In genomic region chr3:113514265-113514769, GRCh38 we compare ENCODE assay signal across 2 cellular contexts.
TF ChIP-seq lines count a peak whose summit lies in the region.

No MANE protein-coding gene starts in this region.

TF ChIP-seq in HEK293, 187 proteins besides CTCF, POLR2A, EP300 and RAD21 (continued from another document):
- TF ChIP-seq PATZ1 (tag by site-specific recombination; IDR thresholded peaks at IDR 0.05) (0 out of 2 replicates have a peak, but pooled peaks have one; percentile 20), ZNF664 (tag by site-specific recombination; IDR thresholded peaks at IDR 0.05) (no peak), ZNF266 (tag by site-specific recombination; IDR thresholded peaks at IDR 0.05; ENCODE audit: low read depth) (no peak), ZNF624 (tag by site-specific recombination; IDR thresholded peaks at IDR 0.05) (no peak)

TF ChIP-seq in WTC11, 78 proteins besides CTCF, POLR2A, EP300 and RAD21 (continued from another document):
- TF ChIP-seq, protein P1, sequence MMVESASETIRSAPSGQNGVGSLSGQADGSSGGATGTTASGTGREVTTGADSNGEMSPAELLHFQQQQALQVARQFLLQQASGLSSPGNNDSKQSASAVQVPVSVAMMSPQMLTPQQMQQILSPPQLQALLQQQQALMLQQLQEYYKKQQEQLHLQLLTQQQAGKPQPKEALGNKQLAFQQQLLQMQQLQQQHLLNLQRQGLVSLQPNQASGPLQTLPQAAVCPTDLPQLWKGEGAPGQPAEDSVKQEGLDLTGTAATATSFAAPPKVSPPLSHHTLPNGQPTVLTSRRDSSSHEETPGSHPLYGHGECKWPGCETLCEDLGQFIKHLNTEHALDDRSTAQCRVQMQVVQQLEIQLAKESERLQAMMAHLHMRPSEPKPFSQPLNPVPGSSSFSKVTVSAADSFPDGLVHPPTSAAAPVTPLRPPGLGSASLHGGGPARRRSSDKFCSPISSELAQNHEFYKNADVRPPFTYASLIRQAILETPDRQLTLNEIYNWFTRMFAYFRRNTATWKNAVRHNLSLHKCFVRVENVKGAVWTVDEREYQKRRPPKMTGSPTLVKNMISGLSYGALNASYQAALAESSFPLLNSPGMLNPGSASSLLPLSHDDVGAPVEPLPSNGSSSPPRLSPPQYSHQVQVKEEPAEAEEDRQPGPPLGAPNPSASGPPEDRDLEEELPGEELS (CRISPR knock-in tag; IDR thresholded peaks at IDR 0.05) = no peak
- TF ChIP-seq, protein P2, sequence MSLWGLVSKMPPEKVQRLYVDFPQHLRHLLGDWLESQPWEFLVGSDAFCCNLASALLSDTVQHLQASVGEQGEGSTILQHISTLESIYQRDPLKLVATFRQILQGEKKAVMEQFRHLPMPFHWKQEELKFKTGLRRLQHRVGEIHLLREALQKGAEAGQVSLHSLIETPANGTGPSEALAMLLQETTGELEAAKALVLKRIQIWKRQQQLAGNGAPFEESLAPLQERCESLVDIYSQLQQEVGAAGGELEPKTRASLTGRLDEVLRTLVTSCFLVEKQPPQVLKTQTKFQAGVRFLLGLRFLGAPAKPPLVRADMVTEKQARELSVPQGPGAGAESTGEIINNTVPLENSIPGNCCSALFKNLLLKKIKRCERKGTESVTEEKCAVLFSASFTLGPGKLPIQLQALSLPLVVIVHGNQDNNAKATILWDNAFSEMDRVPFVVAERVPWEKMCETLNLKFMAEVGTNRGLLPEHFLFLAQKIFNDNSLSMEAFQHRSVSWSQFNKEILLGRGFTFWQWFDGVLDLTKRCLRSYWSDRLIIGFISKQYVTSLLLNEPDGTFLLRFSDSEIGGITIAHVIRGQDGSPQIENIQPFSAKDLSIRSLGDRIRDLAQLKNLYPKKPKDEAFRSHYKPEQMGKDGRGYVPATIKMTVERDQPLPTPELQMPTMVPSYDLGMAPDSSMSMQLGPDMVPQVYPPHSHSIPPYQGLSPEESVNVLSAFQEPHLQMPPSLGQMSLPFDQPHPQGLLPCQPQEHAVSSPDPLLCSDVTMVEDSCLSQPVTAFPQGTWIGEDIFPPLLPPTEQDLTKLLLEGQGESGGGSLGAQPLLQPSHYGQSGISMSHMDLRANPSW (CRISPR knock-in tag; conservative IDR thresholded peaks at IDR 0.05; ENCODE audit: low read depth) = no peak
- TF ChIP-seq ATF1 (CRISPR knock-in tag; IDR thresholded peaks at IDR 0.05) = no peak
- TF ChIP-seq, protein P3, sequence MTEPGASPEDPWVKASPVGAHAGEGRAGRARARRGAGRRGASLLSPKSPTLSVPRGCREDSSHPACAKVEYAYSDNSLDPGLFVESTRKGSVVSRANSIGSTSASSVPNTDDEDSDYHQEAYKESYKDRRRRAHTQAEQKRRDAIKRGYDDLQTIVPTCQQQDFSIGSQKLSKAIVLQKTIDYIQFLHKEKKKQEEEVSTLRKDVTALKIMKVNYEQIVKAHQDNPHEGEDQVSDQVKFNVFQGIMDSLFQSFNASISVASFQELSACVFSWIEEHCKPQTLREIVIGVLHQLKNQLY (CRISPR knock-in tag; IDR thresholded peaks at IDR 0.05) = no peak
- no peak for TF ChIP-seq NFATC4 (CRISPR knock-in tag; IDR thresholded peaks at IDR 0.05)
- TF ChIP-seq HMGXB4 (CRISPR knock-in tag; IDR thresholded peaks at IDR 0.05) = no peak
